ENCODE assay signal across 35 cellular contexts in the genomic region with DNA sequence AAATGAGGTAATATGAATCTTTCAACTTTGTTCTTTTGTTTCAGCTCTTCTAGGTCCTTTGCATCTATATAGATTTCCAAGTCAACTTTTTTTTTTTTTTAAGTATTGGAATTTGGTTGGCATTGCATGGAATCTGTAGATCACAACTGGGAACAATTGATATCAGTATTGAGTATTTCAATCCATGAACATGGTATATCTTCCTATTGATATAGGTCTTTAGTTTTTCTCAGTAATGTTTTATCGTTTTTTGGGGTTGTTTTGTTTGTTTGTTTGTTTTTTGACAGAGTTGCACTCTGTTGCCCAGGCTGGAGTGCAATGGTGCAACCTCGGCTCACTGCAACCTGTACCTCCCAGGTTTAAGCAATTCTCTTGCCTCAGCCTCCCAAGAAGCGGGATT.
"Had no signal": no experiment of that assay in that cellular context is flagged by ENCODE, and none has a peak within 500 bp of the region (broad histone marks: within the 10 kb centered on the region; RNA-seq: fewer than 3 reads in every experiment).

No MANE protein-coding gene starts in this region.

- H3K4me3 ChIP-seq: MG63 had no signal

- H3K9ac ChIP-seq: KMS-11 had no signal

- H3K27me3 ChIP-seq: MG63 had no signal

- H3K27ac ChIP-seq: KMS-11 had no signal

- DNase-seq: Karpas-422, Kasumi-1, KG1, MG63, MM.1S, MV-4-11, NCI-H1048, NCI-H1092, NCI-H1092 treated with DMSO at 0.1 percent for 48 hours, NCI-H1105, NCI-H1105 treated with DMSO at 0.1 percent for 48 hours, NCI-H1417, NCI-H1417 treated with DMSO at 0.1 percent for 48 hours, NCI-H1436, NCI-H1436 treated with DMSO at 0.1 percent for 48 hours, NCI-H146, NCI-H1694, NCI-H1694 treated with DMSO at 0.1 percent for 48 hours, NCI-H187, NCI-H187 treated with DMSO at 0.1 percent for 48 hours, NCI-H1930, NCI-H2029, NCI-H2029 treated with DMSO at 0.1 percent for 48 hours, NCI-H2081, NCI-H2081 treated with DMSO at 0.1 percent for 48 hours, NCI-H2107, NCI-H2171, NCI-H2171 treated with DMSO at 0.1 percent for 48 hours, NCI-H2227 treated with DMSO at 0.1 percent for 48 hours, NCI-H226, NCI-H345, NCI-H446, NCI-H446 treated with DMSO at 0.1 percent for 48 hours, NCI-H510A had no signal

- H3K36me3 ChIP-seq: MG63 had no signal

- H3K4me2 ChIP-seq: KMS-11 had no signal

- H3K9me3 ChIP-seq: MG63 had no signal
